In genomic region chr6:62516287-62517152, GRCh38 we compare ENCODE assay signal across 18 cellular contexts.
DNase-seq lines count a peak whose midpoint lies in the region; ATAC-seq lines count a peak whose summit lies in the region.
"Had no signal": no experiment of that assay in that cellular context is flagged by ENCODE, and none has a peak within 500 bp of the region (broad histone marks: within the 10 kb centered on the region; RNA-seq: fewer than 3 reads in every experiment).

No MANE protein-coding gene starts in this region.

- peaks cover 17% of the 10 kb centered on the region for H3K4me1 Mint-ChIP-seq in stimulated activated memory B cell treated with anti-CD40 and anti-IgM and Interleukin-4, amounts not matched to agents 10 μg/mL and 1 μg/mL and 100 μg/mL, for 72 hours
- H3K4me1 Mint-ChIP-seq in CD8-positive, alpha-beta memory T cell = no peaks in the 10 kb centered on the region

- no peak overlapping the region for H3K4me3 Mint-ChIP-seq in stimulated activated memory B cell treated with anti-CD40 and anti-IgM and Interleukin-4, amounts not matched to agents 10 μg/mL and 1 μg/mL and 100 μg/mL, for 72 hours
- no peak overlapping the region for H3K4me3 Mint-ChIP-seq in CD8-positive, alpha-beta memory T cell

- H3K36me3 ChIP-seq in HUES48 (ENCODE audit: control insufficient read depth, insufficient read depth, low read length) = no peaks in the 10 kb centered on the region
- H3K36me3 ChIP-seq in CD8-positive, alpha-beta memory T cell (ENCODE audit: insufficient read depth, low read length) = no peaks in the 10 kb centered on the region
- H3K36me3 ChIP-seq: thoracic aorta had no signal

- peak overlapping the region; percentile 38 for H3K4me3 ChIP-seq in HUES48 (ENCODE audit: low read depth, low read length)
- no peak overlapping the region for H3K4me3 ChIP-seq in CD8-positive, alpha-beta memory T cell (ENCODE audit: low read length)
- H3K4me3 ChIP-seq: PC-9, thoracic aorta had no signal

- peaks cover 29% of the 10 kb centered on the region for H3K4me1 ChIP-seq in HUES48 (ENCODE audit: control insufficient read depth, insufficient read depth, low read length)
- no peaks in the 10 kb centered on the region for H3K4me1 ChIP-seq in CD8-positive, alpha-beta memory T cell (ENCODE audit: insufficient read depth, low read length)

- H3K36me3 Mint-ChIP-seq in stimulated activated memory B cell treated with anti-CD40 and anti-IgM and Interleukin-4, amounts not matched to agents 10 μg/mL and 1 μg/mL and 100 μg/mL, for 72 hours = no peaks in the 10 kb centered on the region
- H3K36me3 Mint-ChIP-seq in CD8-positive, alpha-beta memory T cell = no peaks in the 10 kb centered on the region

- CTCF ChIA-PET in CD8-positive, alpha-beta memory T cell (lab: Charles Lee) = no interaction called here

- H3K27ac ChIP-seq in HUES48 (ENCODE audit: low read depth, low read length) = peak overlapping the region; percentile 97
- no peak overlapping the region for H3K27ac ChIP-seq in CD8-positive, alpha-beta memory T cell (ENCODE audit: low read depth, low read length)
- H3K27ac ChIP-seq: PC-9, thoracic aorta had no signal

- in situ Hi-C loops in ACHN (cut with HindIII; ENCODE audit: low pct_ligation_motif_present, low pct_unique_long_range_greater_than_20kb, low sequenced_read_pairs) = no loop called here

- H3K9me3 Mint-ChIP-seq in stimulated activated memory B cell treated with anti-CD40 and anti-IgM and Interleukin-4, amounts not matched to agents 10 μg/mL and 1 μg/mL and 100 μg/mL, for 72 hours = no peaks in the 10 kb centered on the region
- peaks cover 2 to 17% (median 12%) of the 10 kb centered on the region in 5 donors for H3K9me3 Mint-ChIP-seq in CD8-positive, alpha-beta memory T cell

- H3K9me3 ChIP-seq in HUES48 (ENCODE audit: control insufficient read depth, insufficient read depth, low read length) = no peaks in the 10 kb centered on the region
- H3K9me3 ChIP-seq in CD8-positive, alpha-beta memory T cell (ENCODE audit: low read length) = no peaks in the 10 kb centered on the region
- H3K9me3 ChIP-seq: SK-N-SH, thoracic aorta had no signal

- H3K9ac ChIP-seq in HUES48 (ENCODE audit: low read depth, low read length) = peak overlapping the region; percentile 45
- H3K9ac ChIP-seq: SK-N-SH had no signal

- peak; percentile 64 for ATAC-seq in stimulated activated memory B cell treated with anti-CD40 and anti-IgM and Interleukin-4, amounts not matched to agents 10 μg/mL and 1 μg/mL and 100 μg/mL, for 72 hours
- no peak for ATAC-seq in GM18498 (IDR thresholded peaks at IDR 0.05; ENCODE audit: unreplicated experiment)

- peak overlapping the region; percentile 30 for H3K27ac Mint-ChIP-seq in stimulated activated memory B cell treated with anti-CD40 and anti-IgM and Interleukin-4, amounts not matched to agents 10 μg/mL and 1 μg/mL and 100 μg/mL, for 72 hours
- no peak overlapping the region for H3K27ac Mint-ChIP-seq in CD8-positive, alpha-beta memory T cell
- H3K27ac Mint-ChIP-seq: progenitor cell of endocrine pancreas had no signal

- no peaks in the 10 kb centered on the region for H3K27me3 Mint-ChIP-seq in stimulated activated memory B cell treated with anti-CD40 and anti-IgM and Interleukin-4, amounts not matched to agents 10 μg/mL and 1 μg/mL and 100 μg/mL, for 72 hours
- no peaks in the 10 kb centered on the region for H3K27me3 Mint-ChIP-seq in CD8-positive, alpha-beta memory T cell
- H3K27me3 Mint-ChIP-seq: progenitor cell of endocrine pancreas had no signal

- POLR2A ChIA-PET in CD8-positive, alpha-beta memory T cell (lab: Charles Lee) = no interaction called here

- peak; percentile 49 for DNase-seq in OCI-M1 (lab: John Stamatoyannopoulos, UW)
- DNase-seq in iPS DF 4.7 (ENCODE audit: extremely low read depth, low spot score) = peak; percentile 7
- no peak for DNase-seq in CD8-positive, alpha-beta memory T cell
- DNase-seq in ACHN = no peak
- DNase-seq: activated naive CD4-positive, alpha-beta T cell treated with anti-CD3 and anti-CD28 coated beads, Interleukin-2, amount 50 U/mL, for 16 hours; activated T-cell treated with anti-CD3 and anti-CD28 coated beads for 4 hours; AML-193; foreskin fibroblast; NCI-H2029; NCI-H510A; PC-9; SK-N-SH; small intestine had no signal

- no peaks in the 10 kb centered on the region for H3K27me3 ChIP-seq in HUES48 (ENCODE audit: control insufficient read depth, insufficient read depth, low read length)
- H3K27me3 ChIP-seq in CD8-positive, alpha-beta memory T cell (ENCODE audit: insufficient read depth, low read length, poor library complexity, severe bottlenecking) = no peaks in the 10 kb centered on the region

Comparison
In these comparisons a context has a peak if more than half of its experiments do, and no peak if none do; other contexts are left out.
1. DNase-seq: peak in OCI-M1 (single experiment) and iPS DF 4.7 (single experiment); none in CD8-positive, alpha-beta memory T cell (0 of 5) and ACHN (single experiment).